ENCODE assay signal across 8 cellular contexts in the genomic region with DNA sequence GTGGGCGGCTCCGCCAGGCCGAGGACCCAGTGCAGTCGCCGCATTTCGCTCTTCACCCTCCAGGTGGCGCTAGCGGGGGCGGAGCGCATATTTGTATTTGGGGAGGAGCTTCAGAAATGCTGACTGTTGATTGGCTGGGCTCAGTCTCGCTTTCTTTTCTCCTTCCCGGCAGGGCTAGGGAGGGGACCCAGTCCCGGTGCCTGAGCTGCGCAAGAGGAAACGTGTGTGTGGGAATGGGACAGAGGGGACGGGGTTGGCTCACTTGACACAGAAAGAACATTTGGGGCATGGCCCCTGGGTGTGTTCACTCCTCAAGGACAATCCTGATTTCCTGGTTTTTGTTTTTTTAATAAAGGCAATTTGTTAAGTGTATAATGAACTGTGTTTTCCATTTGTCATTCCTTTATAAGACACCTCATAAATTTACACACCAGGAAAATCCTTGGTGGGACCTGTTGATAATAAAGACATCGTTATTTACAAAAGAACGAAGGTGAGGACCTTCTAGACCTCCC. TPM values are rescaled to one million over a fixed set of nuclear protein-coding genes. Genes with fewer than 3 reads are reported as not detected.
A peak's percentile ranks its signal among the peaks of the same experiment; 100 is the strongest.
DNase-seq lines count a peak whose midpoint lies in the region; ATAC-seq and TF ChIP-seq lines count a peak whose summit lies in the region.

No MANE protein-coding gene starts in this region.

- H3K4me3 Mint-ChIP-seq in WTC11: peak overlapping the region; percentile 56

- POLR2A ChIA-PET in WTC11 (lab: Charles Lee): interaction anchor here (1.0 kb wide), 1 partner anchor 19 kb away, joined by 3 read pairs; no protein-coding TSS in a partner anchor

- H3K27ac Mint-ChIP-seq in WTC11: no peak overlapping the region

- peaks cover 10% of the 10 kb centered on the region for H3K4me1 Mint-ChIP-seq in WTC11

- H3K36me3 Mint-ChIP-seq in WTC11: no peaks in the 10 kb centered on the region

- H3K27ac ChIP-seq in caudate nucleus (ENCODE audit: low read depth, low read length): peak overlapping the region; percentile 36

- DNase-seq in AG08395 (ENCODE audit: low spot score) (peak; percentile 97), NCI-H2196 treated with DMSO at 0.1 percent for 48 hours (lab: John Stamatoyannopoulos, UW; ENCODE audit: unreplicated experiment) (peak; percentile 87), WTC11 (ENCODE audit: low spot score) (peak; percentile 98), caudate nucleus (lab: John Stamatoyannopoulos, UW) (peak; percentile 22 to 96 (median 88)), islet precursor cell (peak; percentile 95)
- DNase-seq in stimulated activated CD4-positive, alpha-beta T cell treated with anti-CD3 and anti-CD28 coated beads, Interleukin-12 subunit alpha, Interleukin-12 subunit beta, amount 100 ng/mL, for 4 hours: peak; percentile 92

- ATAC-seq in GM18907 (IDR thresholded peaks at IDR 0.05; ENCODE audit: unreplicated experiment): peak; percentile 90
- peak; percentile 88 for ATAC-seq in HG03135 (IDR thresholded peaks at IDR 0.05; ENCODE audit: unreplicated experiment)
- ATAC-seq in WTC11: peak; percentile 97

- H3K27me3 Mint-ChIP-seq in WTC11 (ENCODE audit: low read depth): peaks cover 68% of the 10 kb centered on the region

- CTCF ChIA-PET in WTC11 (lab: Charles Lee): interaction anchor here (0.5 to 2.8 kb wide), 85 partner anchors 10 to 620 kb away, joined by 3 to 75 read pairs (median 4); partner anchors contain the start of genes ASXL2, DNMT3A and KIF3C

- peak; percentile 85 for TF ChIP-seq CTCF in WTC11 (IDR thresholded peaks at IDR 0.05)

- H3K9me3 Mint-ChIP-seq in WTC11: 0 out of 2 replicates have a peak, but pooled peaks cover 7% of the 10 kb centered on the region

TF ChIP-seq in WTC11, 78 proteins besides CTCF, POLR2A, EP300 and RAD21:
- TF ChIP-seq MAX (CRISPR knock-in tag; IDR thresholded peaks at IDR 0.05): peak; percentile 40; the same call in 1 of the 2 replicates
- TF ChIP-seq, protein P1, sequence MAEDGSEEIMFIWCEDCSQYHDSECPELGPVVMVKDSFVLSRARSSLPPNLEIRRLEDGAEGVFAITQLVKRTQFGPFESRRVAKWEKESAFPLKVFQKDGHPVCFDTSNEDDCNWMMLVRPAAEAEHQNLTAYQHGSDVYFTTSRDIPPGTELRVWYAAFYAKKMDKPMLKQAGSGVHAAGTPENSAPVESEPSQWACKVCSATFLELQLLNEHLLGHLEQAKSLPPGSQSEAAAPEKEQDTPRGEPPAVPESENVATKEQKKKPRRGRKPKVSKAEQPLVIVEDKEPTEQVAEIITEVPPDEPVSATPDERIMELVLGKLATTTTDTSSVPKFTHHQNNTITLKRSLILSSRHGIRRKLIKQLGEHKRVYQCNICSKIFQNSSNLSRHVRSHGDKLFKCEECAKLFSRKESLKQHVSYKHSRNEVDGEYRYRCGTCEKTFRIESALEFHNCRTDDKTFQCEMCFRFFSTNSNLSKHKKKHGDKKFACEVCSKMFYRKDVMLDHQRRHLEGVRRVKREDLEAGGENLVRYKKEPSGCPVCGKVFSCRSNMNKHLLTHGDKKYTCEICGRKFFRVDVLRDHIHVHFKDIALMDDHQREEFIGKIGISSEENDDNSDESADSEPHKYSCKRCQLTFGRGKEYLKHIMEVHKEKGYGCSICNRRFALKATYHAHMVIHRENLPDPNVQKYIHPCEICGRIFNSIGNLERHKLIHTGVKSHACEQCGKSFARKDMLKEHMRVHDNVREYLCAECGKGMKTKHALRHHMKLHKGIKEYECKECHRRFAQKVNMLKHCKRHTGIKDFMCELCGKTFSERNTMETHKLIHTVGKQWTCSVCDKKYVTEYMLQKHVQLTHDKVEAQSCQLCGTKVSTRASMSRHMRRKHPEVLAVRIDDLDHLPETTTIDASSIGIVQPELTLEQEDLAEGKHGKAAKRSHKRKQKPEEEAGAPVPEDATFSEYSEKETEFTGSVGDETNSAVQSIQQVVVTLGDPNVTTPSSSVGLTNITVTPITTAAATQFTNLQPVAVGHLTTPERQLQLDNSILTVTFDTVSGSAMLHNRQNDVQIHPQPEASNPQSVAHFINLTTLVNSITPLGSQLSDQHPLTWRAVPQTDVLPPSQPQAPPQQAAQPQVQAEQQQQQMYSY (CRISPR knock-in tag; IDR thresholded peaks at IDR 0.05): peak; percentile 65
- TF ChIP-seq, protein P2, sequence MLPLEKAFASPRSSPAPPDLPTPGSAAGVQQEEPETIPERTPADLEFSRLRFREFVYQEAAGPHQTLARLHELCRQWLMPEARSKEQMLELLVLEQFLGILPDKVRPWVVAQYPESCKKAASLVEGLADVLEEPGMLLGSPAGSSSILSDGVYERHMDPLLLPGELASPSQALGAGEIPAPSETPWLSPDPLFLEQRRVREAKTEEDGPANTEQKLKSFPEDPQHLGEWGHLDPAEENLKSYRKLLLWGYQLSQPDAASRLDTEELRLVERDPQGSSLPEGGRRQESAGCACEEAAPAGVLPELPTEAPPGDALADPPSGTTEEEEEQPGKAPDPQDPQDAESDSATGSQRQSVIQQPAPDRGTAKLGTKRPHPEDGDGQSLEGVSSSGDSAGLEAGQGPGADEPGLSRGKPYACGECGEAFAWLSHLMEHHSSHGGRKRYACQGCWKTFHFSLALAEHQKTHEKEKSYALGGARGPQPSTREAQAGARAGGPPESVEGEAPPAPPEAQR (CRISPR knock-in tag; IDR thresholded peaks at IDR 0.05): no peak
- no peak for TF ChIP-seq ETV6 (CRISPR knock-in tag; IDR thresholded peaks at IDR 0.05)
- TF ChIP-seq ZNF232 (CRISPR knock-in tag; IDR thresholded peaks at IDR 0.05): peak; percentile 61; the same call in 1 of the 2 replicates
- TF ChIP-seq SP1 (CRISPR knock-in tag; conservative IDR thresholded peaks at IDR 0.05): peak; percentile 96

RNA-seq across cellular contexts. Expression of gene DNMT3A, which starts 20.4 kb away (rescaled TPM):
- total RNA-seq in WTC11 (2021): 154 to 162 TPM (median 154 TPM) in 3 replicates

Comparison
In these comparisons a context has a peak if more than half of its experiments do, and no peak if none do; other contexts are left out.
1. Peak in every context shown above with its lines: DNase-seq, ATAC-seq and H3K27ac ChIP-seq.